Comparison of ENCODE assay signal across 8 cellular contexts in the genomic region with DNA sequence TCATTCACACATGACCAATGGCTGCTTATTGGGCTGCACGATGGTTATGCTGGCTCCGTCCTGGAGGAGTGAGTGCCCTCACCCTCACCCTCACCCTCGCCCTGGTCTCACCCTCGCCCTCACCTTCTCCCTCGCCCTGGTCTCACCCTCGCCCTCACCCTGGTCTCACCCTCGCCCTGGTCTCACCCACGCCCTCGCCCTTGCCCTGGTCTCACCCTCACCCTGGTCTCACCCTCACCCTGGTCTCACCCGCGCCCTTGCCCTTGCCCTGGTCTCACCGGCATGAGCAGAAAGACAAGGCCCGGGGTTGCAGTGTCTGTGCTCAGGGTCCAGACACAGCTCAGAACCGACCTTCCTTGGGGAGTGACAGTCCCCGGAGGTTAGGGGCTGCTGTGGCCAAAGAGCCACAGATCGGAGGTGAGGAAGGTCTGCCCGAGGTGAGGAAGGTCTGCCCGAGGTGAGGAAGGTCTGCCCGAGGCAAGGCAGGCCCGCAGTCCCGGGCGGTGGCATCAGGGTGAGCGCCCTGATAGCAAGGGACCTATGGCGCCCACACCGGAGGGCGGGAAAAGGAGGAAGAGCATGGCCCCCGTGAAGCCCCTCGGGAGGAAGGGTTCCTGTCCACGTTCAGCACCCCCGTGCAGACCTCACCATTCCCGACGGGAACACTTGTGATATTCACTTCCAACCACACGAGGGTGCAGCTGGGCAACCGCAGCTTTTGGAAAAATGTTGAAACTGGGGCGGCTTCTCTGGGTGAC.
A peak's percentile ranks its signal among the peaks of the same experiment; 100 is the strongest.
DNase-seq lines count a peak whose midpoint lies in the region; ATAC-seq and TF ChIP-seq lines count a peak whose summit lies in the region.

No MANE protein-coding gene starts in this region.

- TF ChIP-seq EP300 in Ishikawa (IDR thresholded peaks at IDR 0.05; ENCODE audit: borderline replicate concordance): no peak

- peak; percentile 80 for ATAC-seq in upper lobe of right lung
- no peak for ATAC-seq in GM18498 (IDR thresholded peaks at IDR 0.05; ENCODE audit: unreplicated experiment)

- H3K4me3 ChIP-seq in cardiac fibroblast (replicated peaks in 1 of 2; ENCODE audit: low read depth in 2 of 2, low read length in 2 of 2) (no peak overlapping the region), upper lobe of right lung (no peak overlapping the region)

- TF ChIP-seq CTCF in cardiac fibroblast (IDR thresholded peaks at IDR 0.05; ENCODE audit: low read depth, low read length) (peak; percentile 83), upper lobe of right lung (IDR thresholded peaks at IDR 0.05) (peak; percentile 61)

- peak; percentile 87 for TF ChIP-seq RAD21 in Ishikawa (IDR thresholded peaks at IDR 0.05; ENCODE audit: low read depth)

- DNase-seq in AG08396 (ENCODE audit: low spot score) (peak; percentile 90), cardiac fibroblast (ENCODE audit: low read depth in 2 of 2) (peak; percentile 70 to 74), left kidney (ENCODE audit: low read depth, low spot score) (peak; percentile 70), upper lobe of right lung (no peak), NCI-H1436 treated with DMSO at 0.1 percent for 48 hours (lab: John Stamatoyannopoulos, UW) (no peak), SIG-M5 (lab: John Stamatoyannopoulos, UW) (no peak)

- H3K27ac ChIP-seq in upper lobe of right lung: no peak overlapping the region

- no peaks in the 10 kb centered on the region for H3K27me3 ChIP-seq in upper lobe of right lung

- no peaks in the 10 kb centered on the region for H3K9me3 ChIP-seq in upper lobe of right lung

- intact Hi-C loops in upper lobe of right lung (cut with DNase I): no loop called here

- H3K4me1 ChIP-seq in upper lobe of right lung: peaks cover 4% of the 10 kb centered on the region

- H3K36me3 ChIP-seq in upper lobe of right lung: no peaks in the 10 kb centered on the region

TF ChIP-seq in Ishikawa, 13 proteins besides CTCF, POLR2A, EP300 and RAD21:
- TF ChIP-seq MAX (IDR thresholded peaks at IDR 0.05) (no peak), CEBPB (IDR thresholded peaks at IDR 0.05) (0 out of 2 replicates have a peak, but pooled peaks have one; percentile 8)

Comparison
In these comparisons a context has a peak if more than half of its experiments do, and no peak if none do; other contexts are left out.
1. DNase-seq: peak in AG08396 (single experiment), cardiac fibroblast (2 of 2) and left kidney (single experiment); none in upper lobe of right lung (single experiment), NCI-H1436 treated with DMSO at 0.1 percent for 48 hours (single experiment) and SIG-M5 (single experiment).